ENCODE assay signal across 3 cellular contexts in the genomic region with DNA sequence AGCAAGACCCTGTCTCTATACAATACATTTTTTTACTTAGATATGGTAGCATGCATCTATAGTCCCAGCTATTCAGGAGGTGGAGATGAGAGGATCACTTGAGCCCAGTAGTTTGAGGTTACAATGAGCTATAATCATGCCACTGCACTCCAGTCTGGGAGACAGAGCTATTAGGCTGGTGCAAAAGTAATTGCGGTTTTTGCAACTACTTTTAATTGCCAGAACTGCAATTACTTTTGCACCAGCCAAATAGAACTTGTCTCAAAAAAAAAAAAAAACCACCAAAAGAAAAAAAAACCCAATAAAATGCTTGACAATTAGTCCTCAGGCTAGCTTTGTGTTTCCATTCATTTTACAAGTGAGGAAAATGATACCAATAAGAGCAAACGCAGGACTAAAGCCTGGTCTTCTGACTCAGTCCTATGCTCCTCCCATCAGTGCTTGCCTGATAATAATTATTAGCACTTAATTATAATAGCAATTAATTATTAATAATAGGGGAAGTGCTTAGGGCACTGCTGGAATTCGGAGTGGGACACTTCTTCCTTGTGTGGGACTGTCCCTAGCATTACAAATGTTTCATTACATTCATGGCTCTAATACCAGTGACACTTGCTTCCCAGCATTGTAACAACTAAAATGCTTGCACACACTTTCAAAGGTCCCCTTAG.
TF ChIP-seq lines count a peak whose summit lies in the region.

No MANE protein-coding gene starts in this region.

TF ChIP-seq in HepG2, 621 proteins besides CTCF, POLR2A, EP300 and RAD21:
- TF ChIP-seq, protein P1, sequence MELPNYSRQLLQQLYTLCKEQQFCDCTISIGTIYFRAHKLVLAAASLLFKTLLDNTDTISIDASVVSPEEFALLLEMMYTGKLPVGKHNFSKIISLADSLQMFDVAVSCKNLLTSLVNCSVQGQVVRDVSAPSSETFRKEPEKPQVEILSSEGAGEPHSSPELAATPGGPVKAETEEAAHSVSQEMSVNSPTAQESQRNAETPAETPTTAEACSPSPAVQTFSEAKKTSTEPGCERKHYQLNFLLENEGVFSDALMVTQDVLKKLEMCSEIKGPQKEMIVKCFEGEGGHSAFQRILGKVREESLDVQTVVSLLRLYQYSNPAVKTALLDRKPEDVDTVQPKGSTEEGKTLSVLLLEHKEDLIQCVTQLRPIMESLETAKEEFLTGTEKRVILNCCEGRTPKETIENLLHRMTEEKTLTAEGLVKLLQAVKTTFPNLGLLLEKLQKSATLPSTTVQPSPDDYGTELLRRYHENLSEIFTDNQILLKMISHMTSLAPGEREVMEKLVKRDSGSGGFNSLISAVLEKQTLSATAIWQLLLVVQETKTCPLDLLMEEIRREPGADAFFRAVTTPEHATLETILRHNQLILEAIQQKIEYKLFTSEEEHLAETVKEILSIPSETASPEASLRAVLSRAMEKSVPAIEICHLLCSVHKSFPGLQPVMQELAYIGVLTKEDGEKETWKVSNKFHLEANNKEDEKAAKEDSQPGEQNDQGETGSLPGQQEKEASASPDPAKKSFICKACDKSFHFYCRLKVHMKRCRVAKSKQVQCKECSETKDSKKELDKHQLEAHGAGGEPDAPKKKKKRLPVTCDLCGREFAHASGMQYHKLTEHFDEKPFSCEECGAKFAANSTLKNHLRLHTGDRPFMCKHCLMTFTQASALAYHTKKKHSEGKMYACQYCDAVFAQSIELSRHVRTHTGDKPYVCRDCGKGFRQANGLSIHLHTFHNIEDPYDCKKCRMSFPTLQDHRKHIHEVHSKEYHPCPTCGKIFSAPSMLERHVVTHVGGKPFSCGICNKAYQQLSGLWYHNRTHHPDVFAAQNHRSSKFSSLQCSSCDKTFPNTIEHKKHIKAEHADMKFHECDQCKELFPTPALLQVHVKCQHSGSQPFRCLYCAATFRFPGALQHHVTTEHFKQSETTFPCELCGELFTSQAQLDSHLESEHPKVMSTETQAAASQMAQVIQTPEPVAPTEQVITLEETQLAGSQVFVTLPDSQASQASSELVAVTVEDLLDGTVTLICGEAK (IDR thresholded peaks at IDR 0.05) = peak; percentile 82
- TF ChIP-seq, protein P1 (CRISPR knock-in tag; IDR thresholded peaks at IDR 0.05) = no peak
- no peak for TF ChIP-seq ISL2 (CRISPR knock-in tag; IDR thresholded peaks at IDR 0.05)

TF ChIP-seq in HEK293T, 16 proteins besides CTCF, POLR2A, EP300 and RAD21 (continued from another document):
- no peak for TF ChIP-seq L3MBTL2 (conservative IDR thresholded peaks at IDR 0.05)
- TF ChIP-seq HDGF (IDR thresholded peaks at IDR 0.05; ENCODE audit: borderline replicate concordance) = no peak
- no peak for TF ChIP-seq FOXK2 (IDR thresholded peaks at IDR 0.05)
- TF ChIP-seq ELF4 (IDR thresholded peaks at IDR 0.05) = peak; percentile 64
- TF ChIP-seq FOXA1 (IDR thresholded peaks at IDR 0.05) = no peak
- TF ChIP-seq CTBP1 (IDR thresholded peaks at IDR 0.05; ENCODE audit: borderline replicate concordance) = no peak
TF ChIP-seq in HEK293T: peak in this region for 1.

TF ChIP-seq in K562, 482 proteins besides CTCF, POLR2A, EP300 and RAD21:
- TF ChIP-seq FOS (IDR thresholded peaks at IDR 0.05; ENCODE audit: extremely low read depth, insufficient read length) (no peak), DACH1 (IDR thresholded peaks at IDR 0.05; ENCODE audit: partially characterized antibody) (peak; percentile 92), HDAC1 (IDR thresholded peaks at IDR 0.05) (no peak), HLTF (IDR thresholded peaks at IDR 0.05) (no peak)
- TF ChIP-seq, protein P2, sequence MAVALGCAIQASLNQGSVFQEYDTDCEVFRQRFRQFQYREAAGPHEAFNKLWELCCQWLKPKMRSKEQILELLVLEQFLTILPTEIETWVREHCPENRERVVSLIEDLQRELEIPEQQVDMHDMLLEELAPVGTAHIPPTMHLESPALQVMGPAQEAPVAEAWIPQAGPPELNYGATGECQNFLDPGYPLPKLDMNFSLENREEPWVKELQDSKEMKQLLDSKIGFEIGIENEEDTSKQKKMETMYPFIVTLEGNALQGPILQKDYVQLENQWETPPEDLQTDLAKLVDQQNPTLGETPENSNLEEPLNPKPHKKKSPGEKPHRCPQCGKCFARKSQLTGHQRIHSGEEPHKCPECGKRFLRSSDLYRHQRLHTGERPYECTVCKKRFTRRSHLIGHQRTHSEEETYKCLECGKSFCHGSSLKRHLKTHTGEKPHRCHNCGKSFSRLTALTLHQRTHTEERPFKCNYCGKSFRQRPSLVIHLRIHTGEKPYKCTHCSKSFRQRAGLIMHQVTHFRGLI (CRISPR knock-in tag; IDR thresholded peaks at IDR 0.05) = no peak
- TF ChIP-seq, protein P3, sequence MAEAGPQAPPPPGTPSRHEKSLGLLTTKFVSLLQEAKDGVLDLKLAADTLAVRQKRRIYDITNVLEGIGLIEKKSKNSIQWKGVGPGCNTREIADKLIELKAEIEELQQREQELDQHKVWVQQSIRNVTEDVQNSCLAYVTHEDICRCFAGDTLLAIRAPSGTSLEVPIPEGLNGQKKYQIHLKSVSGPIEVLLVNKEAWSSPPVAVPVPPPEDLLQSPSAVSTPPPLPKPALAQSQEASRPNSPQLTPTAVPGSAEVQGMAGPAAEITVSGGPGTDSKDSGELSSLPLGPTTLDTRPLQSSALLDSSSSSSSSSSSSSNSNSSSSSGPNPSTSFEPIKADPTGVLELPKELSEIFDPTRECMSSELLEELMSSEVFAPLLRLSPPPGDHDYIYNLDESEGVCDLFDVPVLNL (CRISPR knock-in tag; IDR thresholded peaks at IDR 0.05; ENCODE audit: low read depth) = no peak
